In the genomic region with DNA sequence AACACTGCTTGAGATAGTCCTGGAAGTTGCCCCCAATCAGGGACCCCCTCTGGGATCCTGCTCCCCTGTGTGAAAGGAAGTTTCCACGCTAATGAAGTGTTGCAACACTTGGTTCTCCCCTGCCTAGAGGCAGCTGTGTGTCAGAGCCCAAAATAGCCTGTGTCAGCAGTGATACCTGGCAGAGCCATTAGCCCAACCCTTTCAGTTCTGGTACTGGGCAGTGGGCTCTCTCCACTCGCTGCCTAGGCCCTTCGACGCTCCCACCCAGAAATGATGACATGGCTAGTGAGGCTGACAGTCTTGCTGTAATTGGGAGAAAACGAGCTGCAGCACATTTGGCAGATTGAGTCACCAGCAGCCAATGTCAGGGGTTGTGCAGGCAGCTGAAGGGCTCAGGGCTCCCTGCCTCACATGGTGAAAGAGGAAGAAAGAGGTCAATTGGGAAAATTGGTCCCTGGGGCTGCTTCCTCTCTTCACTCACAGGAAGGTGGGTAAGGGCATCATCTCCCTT, we compare ENCODE assay signal across 1 cellular context.
TF ChIP-seq lines count a peak whose summit lies in the region.

No MANE protein-coding gene starts in this region.

TF ChIP-seq in HepG2, 621 proteins besides CTCF, POLR2A, EP300 and RAD21:
- TF ChIP-seq, protein P1, sequence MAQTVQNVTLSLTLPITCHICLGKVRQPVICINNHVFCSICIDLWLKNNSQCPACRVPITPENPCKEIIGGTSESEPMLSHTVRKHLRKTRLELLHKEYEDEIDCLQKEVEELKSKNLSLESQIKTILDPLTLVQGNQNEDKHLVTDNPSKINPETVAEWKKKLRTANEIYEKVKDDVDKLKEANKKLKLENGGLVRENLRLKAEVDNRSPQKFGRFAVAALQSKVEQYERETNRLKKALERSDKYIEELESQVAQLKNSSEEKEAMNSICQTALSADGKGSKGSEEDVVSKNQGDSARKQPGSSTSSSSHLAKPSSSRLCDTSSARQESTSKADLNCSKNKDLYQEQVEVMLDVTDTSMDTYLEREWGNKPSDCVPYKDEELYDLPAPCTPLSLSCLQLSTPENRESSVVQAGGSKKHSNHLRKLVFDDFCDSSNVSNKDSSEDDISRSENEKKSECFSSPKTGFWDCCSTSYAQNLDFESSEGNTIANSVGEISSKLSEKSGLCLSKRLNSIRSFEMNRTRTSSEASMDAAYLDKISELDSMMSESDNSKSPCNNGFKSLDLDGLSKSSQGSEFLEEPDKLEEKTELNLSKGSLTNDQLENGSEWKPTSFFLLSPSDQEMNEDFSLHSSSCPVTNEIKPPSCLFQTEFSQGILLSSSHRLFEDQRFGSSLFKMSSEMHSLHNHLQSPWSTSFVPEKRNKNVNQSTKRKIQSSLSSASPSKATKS (CRISPR knock-in tag; IDR thresholded peaks at IDR 0.05): no peak
- TF ChIP-seq CEBPB (IDR thresholded peaks at IDR 0.05; ENCODE audit: borderline replicate concordance, low read depth, low read length): peak; percentile 42; the same call in 1 of the 2 replicates
TF ChIP-seq in HepG2: peak in this region for 1.
